17 cellular contexts compared by ENCODE assay signal in genomic region chr5:34918025-34918424, GRCh38. TPM values are rescaled to one million over a fixed set of nuclear protein-coding genes. Genes with fewer than 3 reads are reported as not detected.
DNase-seq lines count a peak whose midpoint lies in the region; ATAC-seq, FAIRE-seq and TF ChIP-seq lines count a peak whose summit lies in the region.
"Had no signal": no experiment of that assay in that cellular context is flagged by ENCODE, and none has a peak within 500 bp of the region (broad histone marks: within the 10 kb centered on the region; RNA-seq: fewer than 3 reads in every experiment).

No MANE protein-coding gene starts in this region.

- peak overlapping the region; percentile 97 for H3K4me2 ChIP-seq in A549

- H3K4me3 Mint-ChIP-seq in CD8-positive, alpha-beta T cell, result peak overlapping the region; percentile 1
- no peak overlapping the region for H3K4me3 Mint-ChIP-seq in endodermal cell
- no peak overlapping the region for H3K4me3 Mint-ChIP-seq in activated T-helper 1 cell treated with anti-CD3 and anti-CD28 coated beads, Interleukin-12 subunit alpha, Interleukin-12 subunit beta, Interleukin-2, Interleukin-4 antibody, amounts not matched to agents 30 ng/mL and 10 ng/mL and 1 ng/mL, durations not matched to agents 14 hours and 24 hours and 36 hours
- H3K4me3 Mint-ChIP-seq: activated naive CD8-positive, alpha-beta T cell; natural killer cell had no signal

- no peak overlapping the region for H3K9ac ChIP-seq in endodermal cell (ENCODE audit: extremely low read depth, low read length, poor library complexity, severe bottlenecking)

- TF ChIP-seq POLR2A in A549 (IDR thresholded peaks at IDR 0.05; ENCODE audit: low read length) (no peak), NB4 (IDR thresholded peaks at IDR 0.05; ENCODE audit: extremely low read depth, insufficient read length) (no peak)

- DNase-seq in A549 (ENCODE audit: low read depth in 1 of 2, low spot score in 1 of 2), result no peak
- no peak for DNase-seq in CD8-positive, alpha-beta T cell
- peak; percentile 31 for DNase-seq in NB4 (ENCODE audit: low read depth)
- DNase-seq in endodermal cell, result no peak
- DNase-seq in activated T-helper 1 cell treated with anti-CD3 and anti-CD28 coated beads, Interleukin-12 subunit alpha, Interleukin-12 subunit beta, Interleukin-2, Interleukin-4 antibody, amounts not matched to agents 30 ng/mL and 10 ng/mL and 1 ng/mL, durations not matched to agents 14 hours and 24 hours and 36 hours (ENCODE audit: low spot score), result no peak
- no peak for DNase-seq in posterior vena cava (ENCODE audit: low spot score)
- DNase-seq: cerebellar nuclear complex, left colon, natural killer cell, NCI-H526, SHP77 treated with DMSO at 0.1 percent for 48 hours, upper lobe of left lung had no signal

- peak overlapping the region; percentile 1 for H3K27ac Mint-ChIP-seq in CD8-positive, alpha-beta T cell
- H3K27ac Mint-ChIP-seq in endodermal cell, result peak overlapping the region; percentile 5
- H3K27ac Mint-ChIP-seq in activated T-helper 1 cell treated with anti-CD3 and anti-CD28 coated beads, Interleukin-12 subunit alpha, Interleukin-12 subunit beta, Interleukin-2, Interleukin-4 antibody, amounts not matched to agents 30 ng/mL and 10 ng/mL and 1 ng/mL, durations not matched to agents 14 hours and 24 hours and 36 hours, result no peak overlapping the region
- H3K27ac Mint-ChIP-seq: activated naive CD8-positive, alpha-beta T cell had no signal

- H3K9me3 Mint-ChIP-seq in CD8-positive, alpha-beta T cell, result no peaks in the 10 kb centered on the region
- no peaks in the 10 kb centered on the region for H3K9me3 Mint-ChIP-seq in endodermal cell
- H3K9me3 Mint-ChIP-seq in activated T-helper 1 cell treated with anti-CD3 and anti-CD28 coated beads, Interleukin-12 subunit alpha, Interleukin-12 subunit beta, Interleukin-2, Interleukin-4 antibody, amounts not matched to agents 30 ng/mL and 10 ng/mL and 1 ng/mL, durations not matched to agents 14 hours and 24 hours and 36 hours, result no peaks in the 10 kb centered on the region
- H3K9me3 Mint-ChIP-seq: natural killer cell had no signal

- H3K9me3 ChIP-seq in A549 (no peaks in the 10 kb centered on the region), endodermal cell (ENCODE audit: control insufficient read depth, low read length) (no peaks in the 10 kb centered on the region)
- H3K9me3 ChIP-seq in CD8-positive, alpha-beta T cell (ENCODE audit: low read length), result no peaks in the 10 kb centered on the region
- H3K9me3 ChIP-seq: upper lobe of left lung had no signal

- WGBS in A549 (ENCODE audit: missing lambda C conversion rate), result 90% methylated on average over 4 of the region's 4 CpGs
- WGBS in endodermal cell (ENCODE audit: insufficient coverage in 1 of 2, insufficient read length in 1 of 2), 2 experiments, result 91% methylated on average over 3 of the region's 4 CpGs; no CpG with 5 or more reads in 1 of the 2 experiments

- intact Hi-C loops in CD8-positive, alpha-beta T cell (cut with DNase I, micrococcal nuclease), result loop anchor here (5.0 to 10.0 kb wide), 5 partner anchors 673 to 1959 kb away; partner anchors contain the start of genes SPEF2 (in 2 of the 2), AMACR (in 1 of the 2) and NIPBL (in 1 of the 2)
- intact Hi-C loops in activated T-helper 1 cell treated with anti-CD3 and anti-CD28 coated beads, Interleukin-12 subunit alpha, Interleukin-12 subunit beta, Interleukin-2, Interleukin-4 antibody, amounts not matched to agents 30 ng/mL and 10 ng/mL and 1 ng/mL, durations not matched to agents 14 hours and 24 hours and 36 hours (cut with micrococcal nuclease), result loop anchor here (5.0 kb wide), 4 partner anchors 84 to 1959 kb away; partner anchors contain the start of genes NIPBL, SPEF2 and TARS1
- intact Hi-C loops in posterior vena cava (cut with DNase I), result no loop called here

- CTCF ChIA-PET in A549 (lab: Yijun Ruan, JAX), result interaction anchor here (1.9 to 3.8 kb wide), 2 partner anchors 20 to 444 kb away, joined by 8 to 21 read pairs; no protein-coding TSS in a partner anchor
- CTCF ChIA-PET in CD8-positive, alpha-beta T cell (lab: Charles Lee), result interaction anchor here (1.6 kb wide), 1 partner anchor 12 kb away, joined by 6 read pairs; the partner anchor contains the start of gene DNAJC21

- TF ChIP-seq EP300 in A549 (IDR thresholded peaks at IDR 0.05), result no peak

- no peak for FAIRE-seq in A549 (lab: Jason Lieb, UNC)
- FAIRE-seq: HTR-8/SVneo had no signal

- H3K4me1 ChIP-seq in A549, result peaks cover 40% of the 10 kb centered on the region
- H3K4me1 ChIP-seq in CD8-positive, alpha-beta T cell (ENCODE audit: insufficient read depth, low read length), result peaks cover 24% of the 10 kb centered on the region
- H3K4me1 ChIP-seq in endodermal cell (ENCODE audit: control insufficient read depth, insufficient read depth, low read length), result no peaks in the 10 kb centered on the region

- no peaks in the 10 kb centered on the region for H3K27me3 ChIP-seq in CD8-positive, alpha-beta T cell (ENCODE audit: insufficient read depth, low read length)
- H3K27me3 ChIP-seq in endodermal cell (ENCODE audit: control insufficient read depth, insufficient read depth, low read length, poor library complexity, severe bottlenecking), result no peaks in the 10 kb centered on the region
- H3K27me3 ChIP-seq: upper lobe of left lung had no signal

- H3K36me3 ChIP-seq in CD8-positive, alpha-beta T cell (ENCODE audit: insufficient read depth, low read length), result peaks cover 18% of the 10 kb centered on the region
- peaks cover 50% of the 10 kb centered on the region for H3K36me3 ChIP-seq in endodermal cell (ENCODE audit: control insufficient read depth, insufficient read depth, low read length)

- POLR2A ChIA-PET in A549 (lab: Yijun Ruan, JAX), result interaction anchor here (2.0 kb wide), 1 partner anchor 11 kb away, joined by 6 read pairs; the partner anchor contains the start of gene DNAJC21
- POLR2A ChIA-PET in CD8-positive, alpha-beta T cell (lab: Charles Lee), result interaction anchor here (6.1 kb wide), 1 partner anchor 12 kb away, joined by 103 read pairs; the partner anchor contains the start of gene DNAJC21

- H3K27ac ChIP-seq in A549, result no peak overlapping the region
- no peak overlapping the region for H3K27ac ChIP-seq in CD8-positive, alpha-beta T cell (ENCODE audit: low read depth, low read length)
- no peak overlapping the region for H3K27ac ChIP-seq in endodermal cell (ENCODE audit: low read depth, low read length)
- H3K27ac ChIP-seq: C4-2B, upper lobe of left lung had no signal

- TF ChIP-seq CTCF in A549 (IDR thresholded peaks at IDR 0.05), result no peak
- TF ChIP-seq CTCF in CD8-positive, alpha-beta T cell (IDR thresholded peaks at IDR 0.05), result no peak
- no peak for TF ChIP-seq CTCF in NB4 (IDR thresholded peaks at IDR 0.05; ENCODE audit: low read depth, low read length)
- TF ChIP-seq CTCF in endodermal cell (conservative IDR thresholded peaks at IDR 0.05), result no peak

- no peak for ATAC-seq in A549
- ATAC-seq in CD8-positive, alpha-beta T cell, result no peak
- ATAC-seq in HG02763 (IDR thresholded peaks at IDR 0.05; ENCODE audit: unreplicated experiment), result no peak
- no peak for ATAC-seq in activated CD4-positive, CD25-positive, alpha-beta regulatory T cell treated with anti-CD3 and anti-CD28 coated beads, Interleukin-2, amount 50 U/mL, for 24 hours
- ATAC-seq: left colon, natural killer cell had no signal

- H3K4me3 ChIP-seq in A549 (no peak overlapping the region), NB4 (ENCODE audit: low read depth, low read length) (peak overlapping the region; percentile 99), endodermal cell (ENCODE audit: low read length) (peak overlapping the region; percentile 97)
- no peak overlapping the region for H3K4me3 ChIP-seq in CD8-positive, alpha-beta T cell (ENCODE audit: low read depth, low read length)
- H3K4me3 ChIP-seq: upper lobe of left lung had no signal

- no peak for TF ChIP-seq RAD21 in A549 (conservative IDR thresholded peaks at IDR 0.05 in 1 of 2, IDR thresholded peaks at IDR 0.05 in 1 of 2)

- no peaks in the 10 kb centered on the region for H3K27me3 Mint-ChIP-seq in CD8-positive, alpha-beta T cell (ENCODE audit: low read depth)
- no peaks in the 10 kb centered on the region for H3K27me3 Mint-ChIP-seq in endodermal cell (ENCODE audit: insufficient read depth)
- no peaks in the 10 kb centered on the region for H3K27me3 Mint-ChIP-seq in activated T-helper 1 cell treated with anti-CD3 and anti-CD28 coated beads, Interleukin-12 subunit alpha, Interleukin-12 subunit beta, Interleukin-2, Interleukin-4 antibody, amounts not matched to agents 30 ng/mL and 10 ng/mL and 1 ng/mL, durations not matched to agents 14 hours and 24 hours and 36 hours (ENCODE audit: insufficient read depth)
- H3K27me3 Mint-ChIP-seq: activated naive CD8-positive, alpha-beta T cell had no signal

- H3K36me3 Mint-ChIP-seq in CD8-positive, alpha-beta T cell, result peaks cover 39% of the 10 kb centered on the region
- H3K36me3 Mint-ChIP-seq in endodermal cell (ENCODE audit: low read depth), result peaks cover 27% of the 10 kb centered on the region
- peaks cover 30% of the 10 kb centered on the region for H3K36me3 Mint-ChIP-seq in activated T-helper 1 cell treated with anti-CD3 and anti-CD28 coated beads, Interleukin-12 subunit alpha, Interleukin-12 subunit beta, Interleukin-2, Interleukin-4 antibody, amounts not matched to agents 30 ng/mL and 10 ng/mL and 1 ng/mL, durations not matched to agents 14 hours and 24 hours and 36 hours (ENCODE audit: low read depth)

- H3K4me1 Mint-ChIP-seq in CD8-positive, alpha-beta T cell (ENCODE audit: low read depth), result peaks cover 35% of the 10 kb centered on the region
- H3K4me1 Mint-ChIP-seq in endodermal cell, result peaks cover 26% of the 10 kb centered on the region
- H3K4me1 Mint-ChIP-seq in activated T-helper 1 cell treated with anti-CD3 and anti-CD28 coated beads, Interleukin-12 subunit alpha, Interleukin-12 subunit beta, Interleukin-2, Interleukin-4 antibody, amounts not matched to agents 30 ng/mL and 10 ng/mL and 1 ng/mL, durations not matched to agents 14 hours and 24 hours and 36 hours (ENCODE audit: low read depth), result peaks cover 39% of the 10 kb centered on the region

RNA-seq across cellular contexts. Expression of gene BRIX1, which starts 2.5 kb away (rescaled TPM):
- 56.2 and 88.5 TPM in 2 replicates for polyA plus RNA-seq in A549 (2011; rRNA removed)
- 23.3 and 24.9 TPM in 2 replicates for polyA plus RNA-seq in A549 (2012; cell fraction: cytosol; rRNA removed)
- 7.8 and 11.6 TPM in 2 replicates for polyA plus RNA-seq in A549 (2012; cell fraction: nucleus; rRNA removed)
- 67.3 to 77.8 TPM (median 70.2 TPM) in 3 replicates for polyA plus RNA-seq in A549 (2017; fragmentation: RNase III; extraction: RNeasy Plus Mini Kit Qiagen cat#74134 plus additional on column Dnase treatment)
- polyA minus RNA-seq in A549 (2011; rRNA and poly(A)+ RNA removed), result 14.3 and 16.5 TPM in 2 replicates
- 10 to 100 TPM; 34.9 to 40.9 TPM for total RNA-seq in CD8-positive, alpha-beta T cell
- 10 to 100 TPM; 46.0 to 54.7 TPM for total RNA-seq in endodermal cell
- polyA plus RNA-seq in endodermal cell (2013, experiment 1 of 2), result 45.1 TPM
- polyA plus RNA-seq in endodermal cell (2013, experiment 2 of 2), result 43.8 TPM
- total RNA-seq in activated T-helper 1 cell treated with anti-CD3 and anti-CD28 coated beads, Interleukin-12 subunit alpha, Interleukin-12 subunit beta, Interleukin-2, Interleukin-4 antibody, amounts not matched to agents 30 ng/mL and 10 ng/mL and 1 ng/mL, durations not matched to agents 14 hours and 24 hours and 36 hours, result 110 TPM in 2 replicates
- total RNA-seq in posterior vena cava, result 10 to 100 TPM; 20.4 to 24.8 TPM

RNA-seq across cellular contexts. Expression of gene RAD1, which starts 2.7 kb away (rescaled TPM):
- polyA plus RNA-seq in A549 (2011; rRNA removed), result 37.2 and 41.4 TPM in 2 replicates
- polyA plus RNA-seq in A549 (2012; cell fraction: cytosol; rRNA removed), result 22.6 and 24.8 TPM in 2 replicates
- polyA plus RNA-seq in A549 (2012; cell fraction: nucleus; rRNA removed), result 9.1 and 12.2 TPM in 2 replicates
- polyA plus RNA-seq in A549 (2017; fragmentation: RNase III; extraction: RNeasy Plus Mini Kit Qiagen cat#74134 plus additional on column Dnase treatment), result 34.7 to 41.9 TPM (median 37.3 TPM) in 3 replicates
- 23.9 and 25.7 TPM in 2 replicates for polyA minus RNA-seq in A549 (2011; rRNA and poly(A)+ RNA removed)
- total RNA-seq in CD8-positive, alpha-beta T cell, result 10 to 100 TPM; 34.7 to 35.4 TPM
- 10 to 100 TPM; 29.3 to 29.8 TPM for total RNA-seq in endodermal cell
- polyA plus RNA-seq in endodermal cell (2013, experiment 1 of 2), result 37.1 TPM
- 35.3 TPM for polyA plus RNA-seq in endodermal cell (2013, experiment 2 of 2)
- total RNA-seq in activated T-helper 1 cell treated with anti-CD3 and anti-CD28 coated beads, Interleukin-12 subunit alpha, Interleukin-12 subunit beta, Interleukin-2, Interleukin-4 antibody, amounts not matched to agents 30 ng/mL and 10 ng/mL and 1 ng/mL, durations not matched to agents 14 hours and 24 hours and 36 hours, result 45.7 and 47.1 TPM in 2 replicates
- 10 to 100 TPM; 15.8 to 18.2 TPM for total RNA-seq in posterior vena cava

RNA-seq across cellular contexts. Expression of gene DNAJC21, which starts 11.3 kb away (rescaled TPM):
- polyA plus RNA-seq in A549 (2011; rRNA removed), result 21.5 and 36.5 TPM in 2 replicates
- 6.3 and 7.9 TPM in 2 replicates for polyA plus RNA-seq in A549 (2012; cell fraction: cytosol; rRNA removed)
- 3.2 and 4.5 TPM in 2 replicates for polyA plus RNA-seq in A549 (2012; cell fraction: nucleus; rRNA removed)
- polyA plus RNA-seq in A549 (2017; fragmentation: RNase III; extraction: RNeasy Plus Mini Kit Qiagen cat#74134 plus additional on column Dnase treatment), result 30.9 to 32.3 TPM (median 31.1 TPM) in 3 replicates
- polyA minus RNA-seq in A549 (2011; rRNA and poly(A)+ RNA removed), result 12.8 and 15.5 TPM in 2 replicates
- total RNA-seq in CD8-positive, alpha-beta T cell, result 10 to 100 TPM; 55.7 to 56.6 TPM
- total RNA-seq in endodermal cell, result 10 to 100 TPM; 49.6 to 53.5 TPM
- 49.4 TPM for polyA plus RNA-seq in endodermal cell (2013, experiment 1 of 2)
- polyA plus RNA-seq in endodermal cell (2013, experiment 2 of 2), result 51.5 TPM
- total RNA-seq in activated T-helper 1 cell treated with anti-CD3 and anti-CD28 coated beads, Interleukin-12 subunit alpha, Interleukin-12 subunit beta, Interleukin-2, Interleukin-4 antibody, amounts not matched to agents 30 ng/mL and 10 ng/mL and 1 ng/mL, durations not matched to agents 14 hours and 24 hours and 36 hours, result 64.0 and 67.8 TPM in 2 replicates
- 10 to 100 TPM; 49.3 to 59.0 TPM for total RNA-seq in posterior vena cava

Comparison
In these comparisons a context has a peak if more than half of its experiments do, and no peak if none do; other contexts are left out.
1. H3K4me3 ChIP-seq: peak in NB4 (single experiment) and endodermal cell (single experiment); none in A549 (single experiment) and CD8-positive, alpha-beta T cell (single experiment).
2. intact Hi-C loops: an anchor here in CD8-positive, alpha-beta T cell (5.0 to 10.0 kb wide) and activated T-helper 1 cell treated with anti-CD3 and anti-CD28 coated beads, Interleukin-12 subunit alpha, Interleukin-12 subunit beta, Interleukin-2, Interleukin-4 antibody, amounts not matched to agents 30 ng/mL and 10 ng/mL and 1 ng/mL, durations not matched to agents 14 hours and 24 hours and 36 hours (5.0 kb wide); none called in posterior vena cava.